1 cellular context compared by ENCODE assay signal in genomic region chr22:41215409-41215808, GRCh38.
TF ChIP-seq lines count a peak whose summit lies in the region.

No MANE protein-coding gene starts in this region.

TF ChIP-seq in K562, 482 proteins besides CTCF, POLR2A, EP300 and RAD21:
- TF ChIP-seq ID3 (CRISPR knock-in tag; IDR thresholded peaks at IDR 0.05) (no peak), ID3 (tag; IDR thresholded peaks at IDR 0.05) (no peak), ZNF384 (IDR thresholded peaks at IDR 0.05; ENCODE audit: low read depth, low read length) (no peak), ZNF280A (IDR thresholded peaks at IDR 0.05; ENCODE audit: low read depth, partially characterized antibody) (peak; percentile 69), SETDB1 (IDR thresholded peaks at IDR 0.05; ENCODE audit: low read length) (no peak), DIDO1 (tag; IDR thresholded peaks at IDR 0.05; ENCODE audit: low read depth) (no peak), CCAR2 (IDR thresholded peaks at IDR 0.05; ENCODE audit: low read depth, low read length) (no peak), TRIM28 (IDR thresholded peaks at IDR 0.05) (peak; percentile 82; the same call in 1 of the 2 replicates), PHF21A (IDR thresholded peaks at IDR 0.05; ENCODE audit: borderline replicate concordance, low read depth) (no peak), E2F8 (IDR thresholded peaks at IDR 0.05; ENCODE audit: low read depth, partially characterized antibody) (no peak), GATA2 (CRISPR knock-in tag; IDR thresholded peaks at IDR 0.05) (no peak), ZNF143 (CRISPR knock-in tag; IDR thresholded peaks at IDR 0.05) (no peak), ZNF445 (CRISPR knock-in tag; IDR thresholded peaks at IDR 0.05; ENCODE audit: low read depth) (peak; percentile 98)
